ENCODE assay signal across 15 cellular contexts in genomic region chr2:122114421-122114820, GRCh38.
A peak's percentile ranks its signal among the peaks of the same experiment; 100 is the strongest.
DNase-seq lines count a peak whose midpoint lies in the region; ATAC-seq and TF ChIP-seq lines count a peak whose summit lies in the region.
"Had no signal": no experiment of that assay in that cellular context is flagged by ENCODE, and none has a peak within 500 bp of the region (broad histone marks: within the 10 kb centered on the region; RNA-seq: fewer than 3 reads in every experiment).

No MANE protein-coding gene starts in this region.

- H3K18ac ChIP-seq in H9 (ENCODE audit: insufficient read length, low read depth, low read length), result no peak overlapping the region

- H3K27ac Mint-ChIP-seq in H9, result no peak overlapping the region
- H3K27ac Mint-ChIP-seq: CD4-positive, alpha-beta memory T cell; IgD-negative memory B cell had no signal

- H3K4ac ChIP-seq in H9 (ENCODE audit: low read depth, low read length), result no peak overlapping the region

- no peak overlapping the region for H2BK20ac ChIP-seq in H9 (ENCODE audit: low read depth, low read length, poor library complexity, severe bottlenecking)

- peaks cover 0 to 3% of the 10 kb centered on the region in 2 experiments; a peak in 1 of 4 replicates for H3K4me1 Mint-ChIP-seq in H9
- H3K4me1 Mint-ChIP-seq: CD4-positive, alpha-beta memory T cell had no signal

- no peak overlapping the region for H3K4me3 Mint-ChIP-seq in H9
- H3K4me3 Mint-ChIP-seq: CD4-positive, alpha-beta memory T cell; IgD-negative memory B cell had no signal

- H3K9ac ChIP-seq in BLaER1, result no peak overlapping the region
- H3K9ac ChIP-seq in H9 (ENCODE audit: extremely low read depth, insufficient read length, low read length), result no peak overlapping the region
- H3K9ac ChIP-seq: KMS-11 had no signal

- no peak overlapping the region for H3K4me3 ChIP-seq in BLaER1

- no peak overlapping the region for H2BK5ac ChIP-seq in H9 (ENCODE audit: insufficient read length, low read length)

- no peak overlapping the region for H3K14ac ChIP-seq in H9 (ENCODE audit: insufficient read depth, low read length)

- 0 out of 2 replicates have a peak overlapping the region, but pooled peaks have one; percentile 7 for H3K4me2 ChIP-seq in BLaER1
- H3K4me2 ChIP-seq in H9 (ENCODE audit: insufficient read depth, insufficient read length, low read length), result no peak overlapping the region
- H3K4me2 ChIP-seq: KMS-11 had no signal

- no peak for ATAC-seq in HG03378 (IDR thresholded peaks at IDR 0.05; ENCODE audit: unreplicated experiment)

- no CpG with 5 or more reads among the region's 2 CpGs for WGBS in H9 (ENCODE audit: extremely low coverage, insufficient read length, low lambda C conversion rate)

- H3K4me1 ChIP-seq in BLaER1, result peaks cover 16% of the 10 kb centered on the region
- H3K4me1 ChIP-seq in H9 (ENCODE audit: insufficient read depth, low read length), result peaks cover 4% of the 10 kb centered on the region; the same call in 1 of the 2 replicates

- no peaks in the 10 kb centered on the region for H3K9me3 ChIP-seq in BLaER1
- no peaks in the 10 kb centered on the region for H3K9me3 ChIP-seq in H9 (ENCODE audit: control insufficient read depth, low read depth, low read length)

- no peak overlapping the region for H2BK120ac ChIP-seq in H9 (ENCODE audit: low read depth, low read length, poor library complexity, severe bottlenecking)

- no peak overlapping the region for H2BK15ac ChIP-seq in H9 (ENCODE audit: low read depth, low read length)

- H3T11ph ChIP-seq in H9 (ENCODE audit: low read length), result no peak overlapping the region

- H3K23ac ChIP-seq in H9 (ENCODE audit: insufficient read length, low read depth, low read length), result no peak overlapping the region

- H3K27ac ChIP-seq in BLaER1 (no peak overlapping the region), H9 (ENCODE audit: insufficient read length, low read depth, low read length) (no peak overlapping the region)
- H3K27ac ChIP-seq: KMS-11 had no signal

- no peak overlapping the region for H4K5ac ChIP-seq in H9 (ENCODE audit: insufficient read length, low read depth, low read length)

- DNase-seq in H9 (no peak), islet precursor cell (peak; percentile 46), nucleus accumbens (lab: John Stamatoyannopoulos, UW) (no peak)
- DNase-seq in activated naive CD4-positive, alpha-beta T cell (lab: John Stamatoyannopoulos, UW), result no peak
- DNase-seq: AML-193; C1 segment of cervical spinal cord; CD4-positive, alpha-beta memory T cell; DMS153; DND-41; GDM1; H7 had no signal

- TF ChIP-seq CTCF in H9 (conservative IDR thresholded peaks at IDR 0.05), result no peak

- H3K27me3 ChIP-seq in BLaER1 (no peaks in the 10 kb centered on the region), H9 (ENCODE audit: insufficient read depth, low read length) (no peaks in the 10 kb centered on the region)

- H3K36me3 ChIP-seq in BLaER1, result no peaks in the 10 kb centered on the region

- H2AFZ ChIP-seq in H9 (ENCODE audit: low read length), result peak overlapping the region; percentile 44

- H3K23me2 ChIP-seq in H9 (ENCODE audit: insufficient read length, low read depth, low read length, poor library complexity, severe bottlenecking), result no peaks in the 10 kb centered on the region

- no peak overlapping the region for H4K8ac ChIP-seq in H9 (replicated peaks; ENCODE audit: insufficient read length, low read depth, low read length)

- no peaks in the 10 kb centered on the region for H3K79me1 ChIP-seq in H9 (ENCODE audit: insufficient read depth, low read depth, low read length, poor library complexity, severe bottlenecking)

- no peak overlapping the region for H2AK5ac ChIP-seq in H9 (ENCODE audit: insufficient read length, low read length)

- no peaks in the 10 kb centered on the region; the same call in 1 of the 2 replicates for H3K27me3 Mint-ChIP-seq in H9 (ENCODE audit: low read depth)
- H3K27me3 Mint-ChIP-seq: IgD-negative memory B cell had no signal

- H4K20me1 ChIP-seq in BLaER1, result no peaks in the 10 kb centered on the region
- no peaks in the 10 kb centered on the region for H4K20me1 ChIP-seq in H9 (ENCODE audit: control insufficient read depth, insufficient read depth, insufficient read length)

- H3K9me3 Mint-ChIP-seq in H9, result peaks cover 1 to 4% of the 10 kb centered on the region in 2 experiments; a peak in 4 of 5 replicates

- H3K36me3 Mint-ChIP-seq in H9 (ENCODE audit: insufficient read depth in 1 of 3, low read depth in 3 of 3), result peaks cover 0 to 1% (median 0%) of the 10 kb centered on the region in 3 experiments; a peak in 1 of 7 replicates
- H3K36me3 Mint-ChIP-seq: CD4-positive, alpha-beta memory T cell; IgD-negative memory B cell had no signal

- H4K91ac ChIP-seq in H9 (ENCODE audit: insufficient read length, low read depth, low read length), result no peak overlapping the region

- no peak overlapping the region for H2BK12ac ChIP-seq in H9 (ENCODE audit: insufficient read length, low read depth, low read length)

- H3K56ac ChIP-seq in H9 (ENCODE audit: insufficient read length, low read depth, low read length), result no peak overlapping the region

- H3K79me2 ChIP-seq in H9 (ENCODE audit: insufficient read depth, low read length), result no peaks in the 10 kb centered on the region
